25 cellular contexts compared by ENCODE assay signal in genomic region chr1:173148538-173148937, GRCh38.
"Had no signal": no experiment of that assay in that cellular context is flagged by ENCODE, and none has a peak within 500 bp of the region (broad histone marks: within the 10 kb centered on the region; RNA-seq: fewer than 3 reads in every experiment).

No MANE protein-coding gene starts in this region.

- H3K36me3 ChIP-seq: ascending aorta, breast epithelium, cardiac muscle cell had no signal

- H3K4me3 ChIP-seq: ascending aorta, breast epithelium, cardiac muscle cell, coronary artery, dorsolateral prefrontal cortex had no signal

- H3K27ac ChIP-seq: ascending aorta, breast epithelium, cardiac muscle cell, coronary artery, dorsolateral prefrontal cortex, VCaP had no signal

- DNase-seq: activated CD4-positive, alpha-beta memory T cell treated with anti-CD3 and anti-CD28 coated beads, Interleukin-2, amount 10 ng/mL, durations not matched to agents 7 days and 5 days; activated CD4-positive, alpha-beta T cell treated with anti-CD3 and anti-CD28 coated beads for 1 hour; activated CD4-positive, alpha-beta T cell treated with anti-CD3 and anti-CD28 coated beads for 4 hours; activated CD4-positive, alpha-beta T cell treated with anti-CD3 and anti-CD28 coated beads, Interleukin-2, amount 10 ng/mL, durations not matched to agents 7 days and 5 days; activated CD4-positive, alpha-beta T cell treated with anti-CD3 and anti-CD28 coated beads, Interleukin-2, amount 50 U/mL, for 4 hours; activated CD8-positive, alpha-beta memory T cell treated with anti-CD3 and anti-CD28 coated beads, Interleukin-2, amount 50 U/mL, for 48 hours; activated gamma-delta T cell; activated naive CD4-positive, alpha-beta T cell; activated naive CD4-positive, alpha-beta T cell treated with anti-CD3 and anti-CD28 coated beads, Interleukin-2, amount 10 ng/mL, durations not matched to agents 7 days and 5 days; activated naive CD8-positive, alpha-beta T cell treated with anti-CD3 and anti-CD28 coated beads, Interleukin-2, amount 10 ng/mL, durations not matched to agents 7 days and 5 days; activated T-cell treated with anti-CD3 and anti-CD28 coated beads for 4 hours; activated T-cell treated with anti-CD3 and anti-CD28 coated beads, Interleukin-2, amount 50 U/mL, for 24 hours; activated T-cell treated with anti-CD3 and anti-CD28 coated beads, Interleukin-2, amount 50 U/mL, for 72 hours; dorsolateral prefrontal cortex; effector memory CD4-positive, alpha-beta T cell; endodermal cell; T-helper 2 cell had no signal

- ATAC-seq: activated naive CD4-positive, alpha-beta T cell treated with anti-CD3 and anti-CD28 coated beads, Interleukin-2, amount 50 U/mL, for 72 hours; activated T-cell treated with anti-CD3 and anti-CD28 coated beads, Interleukin-2, amount 50 U/mL, for 72 hours; esophagus mucosa; WTC11 had no signal

- H3K27me3 ChIP-seq: ascending aorta, breast epithelium, cardiac muscle cell, dorsolateral prefrontal cortex had no signal

- H3K4me1 ChIP-seq: ascending aorta, breast epithelium had no signal
